ENCODE assay signal across 1 cellular context in the genomic region with DNA sequence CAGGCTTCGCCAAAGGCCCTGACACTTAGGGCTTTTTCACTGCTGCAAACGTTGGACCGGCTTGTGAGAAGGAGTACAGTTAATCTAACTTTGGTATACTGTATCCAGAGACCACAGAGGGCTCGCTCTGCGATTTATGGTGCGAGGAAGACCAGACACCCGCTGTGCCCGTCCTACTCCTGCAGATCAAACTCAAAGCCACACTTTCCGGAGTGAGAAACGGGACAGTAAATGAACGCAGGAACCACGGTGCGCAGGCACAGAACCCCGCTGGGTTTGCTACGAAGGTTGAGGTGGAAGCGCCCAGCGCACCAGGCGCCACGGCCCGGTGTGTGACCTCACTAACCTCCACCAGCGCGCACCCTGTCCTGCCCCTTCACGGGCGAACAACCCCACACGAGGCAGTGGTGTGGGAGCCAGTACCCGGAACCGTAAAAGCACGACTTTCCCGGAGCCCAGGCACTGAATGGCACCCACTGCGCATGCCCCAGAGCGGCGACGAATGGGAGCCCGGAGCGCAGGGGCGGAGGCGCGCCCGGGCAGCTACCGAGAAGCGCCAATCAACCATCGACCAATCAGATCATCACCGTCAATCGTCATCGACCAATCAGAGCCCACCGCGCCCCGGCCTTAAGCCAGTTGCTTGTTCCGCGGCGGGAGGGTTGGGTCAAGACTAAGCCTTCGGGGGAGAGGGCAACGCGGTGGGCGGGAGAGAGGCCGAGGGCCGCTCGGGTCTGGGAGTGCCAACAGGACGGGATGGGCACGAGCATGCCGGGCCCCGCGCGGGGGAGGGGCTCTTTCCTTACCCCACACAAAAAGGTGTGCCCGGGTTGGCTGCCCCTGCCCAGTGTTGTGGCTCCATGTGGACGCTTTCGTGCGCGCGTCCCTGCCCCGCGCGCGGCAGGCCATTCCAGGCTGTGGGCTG.
TF ChIP-seq lines count a peak whose summit lies in the region.

No MANE protein-coding gene starts in this region.

TF ChIP-seq in K562, 482 proteins besides CTCF, POLR2A, EP300 and RAD21 (continued from another document and continues in another):
- TF ChIP-seq, protein P1, sequence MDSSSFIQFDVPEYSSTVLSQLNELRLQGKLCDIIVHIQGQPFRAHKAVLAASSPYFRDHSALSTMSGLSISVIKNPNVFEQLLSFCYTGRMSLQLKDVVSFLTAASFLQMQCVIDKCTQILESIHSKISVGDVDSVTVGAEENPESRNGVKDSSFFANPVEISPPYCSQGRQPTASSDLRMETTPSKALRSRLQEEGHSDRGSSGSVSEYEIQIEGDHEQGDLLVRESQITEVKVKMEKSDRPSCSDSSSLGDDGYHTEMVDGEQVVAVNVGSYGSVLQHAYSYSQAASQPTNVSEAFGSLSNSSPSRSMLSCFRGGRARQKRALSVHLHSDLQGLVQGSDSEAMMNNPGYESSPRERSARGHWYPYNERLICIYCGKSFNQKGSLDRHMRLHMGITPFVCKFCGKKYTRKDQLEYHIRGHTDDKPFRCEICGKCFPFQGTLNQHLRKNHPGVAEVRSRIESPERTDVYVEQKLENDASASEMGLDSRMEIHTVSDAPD (CRISPR knock-in tag; IDR thresholded peaks at IDR 0.05) = no peak
- TF ChIP-seq ADNP (tag; IDR thresholded peaks at IDR 0.05) (no peak), ZC3H8 (IDR thresholded peaks at IDR 0.05) (no peak), ETV6 (IDR thresholded peaks at IDR 0.05; ENCODE audit: borderline replicate concordance in 1 of 2, low read depth in 2 of 2, low read length in 1 of 2) (no peak), ETV6 (CRISPR knock-in tag; IDR thresholded peaks at IDR 0.05; ENCODE audit: borderline replicate concordance) (no peak), ZBTB1 (CRISPR knock-in tag; IDR thresholded peaks at IDR 0.05; ENCODE audit: borderline replicate concordance, low read depth) (no peak), JUND (IDR thresholded peaks at IDR 0.05; ENCODE audit: borderline replicate concordance, low read depth, low read length) (0 out of 2 replicates have a peak, but pooled peaks have one; percentile 8), JUND (tag; IDR thresholded peaks at IDR 0.05; ENCODE audit: borderline replicate concordance, low read depth, low read length) (no peak), ZBTB8A (IDR thresholded peaks at IDR 0.05; ENCODE audit: partially characterized antibody) (no peak), HEY1 (CRISPR knock-in tag; IDR thresholded peaks at IDR 0.05; ENCODE audit: borderline replicate concordance) (no peak), TEAD2 (tag; IDR thresholded peaks at IDR 0.05) (no peak), SMARCA5 (IDR thresholded peaks at IDR 0.05) (no peak), ZNF586 (CRISPR knock-in tag; conservative IDR thresholded peaks at IDR 0.05) (no peak), SMAD2 (IDR thresholded peaks at IDR 0.05; ENCODE audit: low read depth, low read length) (no peak), ZNF197 (CRISPR knock-in tag; IDR thresholded peaks at IDR 0.05; ENCODE audit: low read depth) (no peak), PCBP2 (IDR thresholded peaks at IDR 0.05; ENCODE audit: low read depth, low read length, poor library complexity, severe bottlenecking) (no peak), ZKSCAN8 (CRISPR knock-in tag; IDR thresholded peaks at IDR 0.05) (no peak), ZKSCAN3 (CRISPR knock-in tag; IDR thresholded peaks at IDR 0.05) (no peak), SRSF9 (IDR thresholded peaks at IDR 0.05; ENCODE audit: borderline replicate concordance, low read depth, low read length) (no peak), ZNF717 (CRISPR knock-in tag; IDR thresholded peaks at IDR 0.05) (no peak), MTA1 (IDR thresholded peaks at IDR 0.05; ENCODE audit: borderline replicate concordance) (no peak), EHMT2 (IDR thresholded peaks at IDR 0.05) (no peak), KDM1A (IDR thresholded peaks at IDR 0.05) (no peak), LEF1 (IDR thresholded peaks at IDR 0.05) (no peak), NR4A1 (CRISPR knock-in tag; IDR thresholded peaks at IDR 0.05) (no peak), NR4A1 (tag; IDR thresholded peaks at IDR 0.05) (no peak), GABPA (tag; conservative IDR thresholded peaks at IDR 0.05; ENCODE audit: low read depth) (no peak), PPARD (CRISPR knock-in tag; IDR thresholded peaks at IDR 0.05) (no peak), POLR3G (IDR thresholded peaks at IDR 0.05; ENCODE audit: extremely low read depth, insufficient read length, insufficient replicate concordance) (no peak), MCM7 (IDR thresholded peaks at IDR 0.05) (no peak), ELF4 (CRISPR knock-in tag; IDR thresholded peaks at IDR 0.05) (no peak), ZBED1 (IDR thresholded peaks at IDR 0.05) (no peak), ZFP30 (CRISPR knock-in tag; IDR thresholded peaks at IDR 0.05; ENCODE audit: borderline replicate concordance) (no peak), PHF21A (IDR thresholded peaks at IDR 0.05; ENCODE audit: borderline replicate concordance, low read depth) (peak; percentile 37; the same call in 1 of the 2 replicates), ZNF165 (CRISPR knock-in tag; IDR thresholded peaks at IDR 0.05; ENCODE audit: borderline replicate concordance) (no peak), NONO (IDR thresholded peaks at IDR 0.05; ENCODE audit: low read depth in 2 of 2, low read length in 1 of 2) (no peak), CTBP1 (IDR thresholded peaks at IDR 0.05; ENCODE audit: borderline replicate concordance) (peak; percentile 99)
- TF ChIP-seq, protein P2, sequence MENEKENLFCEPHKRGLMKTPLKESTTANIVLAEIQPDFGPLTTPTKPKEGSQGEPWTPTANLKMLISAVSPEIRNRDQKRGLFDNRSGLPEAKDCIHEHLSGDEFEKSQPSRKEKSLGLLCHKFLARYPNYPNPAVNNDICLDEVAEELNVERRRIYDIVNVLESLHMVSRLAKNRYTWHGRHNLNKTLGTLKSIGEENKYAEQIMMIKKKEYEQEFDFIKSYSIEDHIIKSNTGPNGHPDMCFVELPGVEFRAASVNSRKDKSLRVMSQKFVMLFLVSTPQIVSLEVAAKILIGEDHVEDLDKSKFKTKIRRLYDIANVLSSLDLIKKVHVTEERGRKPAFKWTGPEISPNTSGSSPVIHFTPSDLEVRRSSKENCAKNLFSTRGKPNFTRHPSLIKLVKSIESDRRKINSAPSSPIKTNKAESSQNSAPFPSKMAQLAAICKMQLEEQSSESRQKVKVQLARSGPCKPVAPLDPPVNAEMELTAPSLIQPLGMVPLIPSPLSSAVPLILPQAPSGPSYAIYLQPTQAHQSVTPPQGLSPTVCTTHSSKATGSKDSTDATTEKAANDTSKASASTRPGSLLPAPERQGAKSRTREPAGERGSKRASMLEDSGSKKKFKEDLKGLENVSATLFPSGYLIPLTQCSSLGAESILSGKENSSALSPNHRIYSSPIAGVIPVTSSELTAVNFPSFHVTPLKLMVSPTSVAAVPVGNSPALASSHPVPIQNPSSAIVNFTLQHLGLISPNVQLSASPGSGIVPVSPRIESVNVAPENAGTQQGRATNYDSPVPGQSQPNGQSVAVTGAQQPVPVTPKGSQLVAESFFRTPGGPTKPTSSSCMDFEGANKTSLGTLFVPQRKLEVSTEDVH (IDR thresholded peaks at IDR 0.05; ENCODE audit: low read depth, partially characterized antibody) = no peak
- TF ChIP-seq, protein P3, sequence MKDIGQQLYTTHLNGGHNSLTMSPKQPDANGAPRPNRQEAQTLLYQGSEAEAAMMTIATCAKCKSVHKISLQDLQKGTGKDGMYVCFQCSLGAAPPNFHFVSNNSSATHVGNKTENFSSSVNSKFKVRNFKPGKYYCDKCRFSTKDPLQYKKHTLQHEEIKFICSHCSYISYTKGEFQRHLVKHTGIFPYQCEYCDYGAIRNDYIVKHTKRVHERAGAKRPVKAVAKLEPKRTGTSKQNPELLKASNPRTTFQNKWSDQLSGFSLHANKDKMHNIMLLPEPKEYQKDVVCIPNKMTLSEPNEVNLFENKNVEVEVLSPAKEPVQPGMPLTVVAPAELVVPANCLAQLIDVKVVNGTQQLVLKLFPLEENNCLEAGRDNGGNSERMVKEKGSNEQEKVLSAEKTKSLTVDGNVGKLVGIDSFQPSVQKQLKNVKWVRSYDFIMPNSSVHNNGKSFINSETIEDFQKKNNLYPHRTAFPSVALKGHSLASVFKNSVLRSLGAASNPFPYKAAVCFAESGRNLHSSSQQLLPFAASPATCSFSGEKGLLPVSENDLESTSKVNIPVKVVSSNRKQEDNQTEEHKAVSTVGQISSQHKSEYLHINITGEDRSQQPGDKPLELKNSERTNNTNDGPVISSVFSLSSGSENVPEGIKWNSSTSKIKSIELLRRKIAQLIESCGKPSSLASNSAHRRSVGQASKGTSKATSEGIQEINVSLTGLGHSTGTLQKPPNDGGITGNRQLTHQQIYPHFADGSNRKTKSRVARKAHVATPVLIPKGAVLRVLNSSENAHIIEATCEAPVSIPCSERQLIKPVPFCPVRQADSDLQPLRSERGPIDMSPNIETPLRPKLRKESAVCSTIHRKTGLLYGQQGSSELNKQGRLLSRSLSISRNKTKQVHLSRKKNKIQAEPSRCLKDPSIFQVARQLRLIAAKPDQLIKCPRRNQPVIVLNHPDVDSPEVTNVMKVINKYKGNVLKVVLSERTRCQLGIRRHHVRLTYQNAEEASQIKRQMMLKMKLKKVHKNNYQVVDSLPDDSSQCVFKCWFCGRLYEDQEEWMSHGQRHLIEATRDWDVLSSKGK (CRISPR knock-in tag; IDR thresholded peaks at IDR 0.05) = no peak
- TF ChIP-seq, protein P4, sequence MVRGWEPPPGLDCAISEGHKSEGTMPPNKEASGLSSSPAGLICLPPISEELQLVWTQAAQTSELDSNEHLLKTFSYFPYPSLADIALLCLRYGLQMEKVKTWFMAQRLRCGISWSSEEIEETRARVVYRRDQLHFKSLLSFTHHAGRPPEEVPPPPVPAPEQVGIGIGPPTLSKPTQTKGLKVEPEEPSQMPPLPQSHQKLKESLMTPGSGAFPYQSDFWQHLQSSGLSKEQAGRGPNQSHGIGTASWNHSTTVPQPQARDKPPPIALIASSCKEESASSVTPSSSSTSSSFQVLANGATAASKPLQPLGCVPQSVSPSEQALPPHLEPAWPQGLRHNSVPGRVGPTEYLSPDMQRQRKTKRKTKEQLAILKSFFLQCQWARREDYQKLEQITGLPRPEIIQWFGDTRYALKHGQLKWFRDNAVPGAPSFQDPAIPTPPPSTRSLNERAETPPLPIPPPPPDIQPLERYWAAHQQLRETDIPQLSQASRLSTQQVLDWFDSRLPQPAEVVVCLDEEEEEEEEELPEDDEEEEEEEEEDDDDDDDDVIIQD (CRISPR knock-in tag; IDR thresholded peaks at IDR 0.05) = no peak
- TF ChIP-seq, protein P5, sequence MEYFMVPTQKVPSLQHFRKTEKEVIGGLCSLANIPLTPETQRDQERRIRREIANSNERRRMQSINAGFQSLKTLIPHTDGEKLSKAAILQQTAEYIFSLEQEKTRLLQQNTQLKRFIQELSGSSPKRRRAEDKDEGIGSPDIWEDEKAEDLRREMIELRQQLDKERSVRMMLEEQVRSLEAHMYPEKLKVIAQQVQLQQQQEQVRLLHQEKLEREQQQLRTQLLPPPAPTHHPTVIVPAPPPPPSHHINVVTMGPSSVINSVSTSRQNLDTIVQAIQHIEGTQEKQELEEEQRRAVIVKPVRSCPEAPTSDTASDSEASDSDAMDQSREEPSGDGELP (CRISPR knock-in tag; IDR thresholded peaks at IDR 0.05; ENCODE audit: borderline replicate concordance) = peak; percentile 25; the same call in 1 of the 2 replicates
- TF ChIP-seq, protein P6, sequence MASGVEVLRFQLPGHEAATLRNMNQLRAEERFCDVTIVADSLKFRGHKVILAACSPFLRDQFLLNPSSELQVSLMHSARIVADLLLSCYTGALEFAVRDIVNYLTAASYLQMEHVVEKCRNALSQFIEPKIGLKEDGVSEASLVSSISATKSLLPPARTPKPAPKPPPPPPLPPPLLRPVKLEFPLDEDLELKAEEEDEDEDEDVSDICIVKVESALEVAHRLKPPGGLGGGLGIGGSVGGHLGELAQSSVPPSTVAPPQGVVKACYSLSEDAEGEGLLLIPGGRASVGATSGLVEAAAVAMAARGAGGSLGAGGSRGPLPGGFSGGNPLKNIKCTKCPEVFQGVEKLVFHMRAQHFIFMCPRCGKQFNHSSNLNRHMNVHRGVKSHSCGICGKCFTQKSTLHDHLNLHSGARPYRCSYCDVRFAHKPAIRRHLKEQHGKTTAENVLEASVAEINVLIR (CRISPR knock-in tag; IDR thresholded peaks at IDR 0.05) = no peak
- TF ChIP-seq, protein P7, sequence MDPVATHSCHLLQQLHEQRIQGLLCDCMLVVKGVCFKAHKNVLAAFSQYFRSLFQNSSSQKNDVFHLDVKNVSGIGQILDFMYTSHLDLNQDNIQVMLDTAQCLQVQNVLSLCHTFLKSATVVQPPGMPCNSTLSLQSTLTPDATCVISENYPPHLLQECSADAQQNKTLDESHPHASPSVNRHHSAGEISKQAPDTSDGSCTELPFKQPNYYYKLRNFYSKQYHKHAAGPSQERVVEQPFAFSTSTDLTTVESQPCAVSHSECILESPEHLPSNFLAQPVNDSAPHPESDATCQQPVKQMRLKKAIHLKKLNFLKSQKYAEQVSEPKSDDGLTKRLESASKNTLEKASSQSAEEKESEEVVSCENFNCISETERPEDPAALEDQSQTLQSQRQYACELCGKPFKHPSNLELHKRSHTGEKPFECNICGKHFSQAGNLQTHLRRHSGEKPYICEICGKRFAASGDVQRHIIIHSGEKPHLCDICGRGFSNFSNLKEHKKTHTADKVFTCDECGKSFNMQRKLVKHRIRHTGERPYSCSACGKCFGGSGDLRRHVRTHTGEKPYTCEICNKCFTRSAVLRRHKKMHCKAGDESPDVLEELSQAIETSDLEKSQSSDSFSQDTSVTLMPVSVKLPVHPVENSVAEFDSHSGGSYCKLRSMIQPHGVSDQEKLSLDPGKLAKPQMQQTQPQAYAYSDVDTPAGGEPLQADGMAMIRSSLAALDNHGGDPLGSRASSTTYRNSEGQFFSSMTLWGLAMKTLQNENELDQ (CRISPR knock-in tag; IDR thresholded peaks at IDR 0.05; ENCODE audit: borderline replicate concordance) = no peak
- TF ChIP-seq, protein P8, sequence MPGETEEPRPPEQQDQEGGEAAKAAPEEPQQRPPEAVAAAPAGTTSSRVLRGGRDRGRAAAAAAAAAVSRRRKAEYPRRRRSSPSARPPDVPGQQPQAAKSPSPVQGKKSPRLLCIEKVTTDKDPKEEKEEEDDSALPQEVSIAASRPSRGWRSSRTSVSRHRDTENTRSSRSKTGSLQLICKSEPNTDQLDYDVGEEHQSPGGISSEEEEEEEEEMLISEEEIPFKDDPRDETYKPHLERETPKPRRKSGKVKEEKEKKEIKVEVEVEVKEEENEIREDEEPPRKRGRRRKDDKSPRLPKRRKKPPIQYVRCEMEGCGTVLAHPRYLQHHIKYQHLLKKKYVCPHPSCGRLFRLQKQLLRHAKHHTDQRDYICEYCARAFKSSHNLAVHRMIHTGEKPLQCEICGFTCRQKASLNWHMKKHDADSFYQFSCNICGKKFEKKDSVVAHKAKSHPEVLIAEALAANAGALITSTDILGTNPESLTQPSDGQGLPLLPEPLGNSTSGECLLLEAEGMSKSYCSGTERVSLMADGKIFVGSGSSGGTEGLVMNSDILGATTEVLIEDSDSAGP (CRISPR knock-in tag; IDR thresholded peaks at IDR 0.05) = no peak
- TF ChIP-seq, protein P9, sequence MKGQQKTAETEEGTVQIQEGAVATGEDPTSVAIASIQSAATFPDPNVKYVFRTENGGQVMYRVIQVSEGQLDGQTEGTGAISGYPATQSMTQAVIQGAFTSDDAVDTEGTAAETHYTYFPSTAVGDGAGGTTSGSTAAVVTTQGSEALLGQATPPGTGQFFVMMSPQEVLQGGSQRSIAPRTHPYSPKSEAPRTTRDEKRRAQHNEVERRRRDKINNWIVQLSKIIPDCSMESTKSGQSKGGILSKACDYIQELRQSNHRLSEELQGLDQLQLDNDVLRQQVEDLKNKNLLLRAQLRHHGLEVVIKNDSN (CRISPR knock-in tag; IDR thresholded peaks at IDR 0.05) = no peak
